Comparison of ENCODE assay signal across 10 cellular contexts in the genomic region with DNA sequence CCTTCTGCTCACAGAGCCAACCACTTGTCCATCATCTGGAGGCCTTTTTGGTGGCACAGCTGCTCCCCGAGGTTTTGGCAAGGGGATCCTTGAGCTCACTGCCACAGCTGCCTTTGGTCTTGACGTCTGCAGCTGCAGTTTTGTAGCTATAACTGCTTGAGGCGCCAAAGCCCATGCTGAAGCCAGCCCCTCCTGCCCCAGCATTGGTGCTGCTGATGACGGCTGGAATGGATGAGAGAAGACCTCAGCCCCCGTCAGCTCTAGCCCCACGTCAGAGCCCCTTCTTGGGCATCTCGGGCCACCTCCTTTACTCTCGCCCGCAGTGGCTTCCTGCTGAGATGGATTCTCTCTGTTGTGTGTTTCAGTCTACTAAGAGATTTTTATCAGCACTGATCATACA. TPM values are rescaled to one million over a fixed set of nuclear protein-coding genes. Genes with fewer than 3 reads are reported as not detected.
DNase-seq lines count a peak whose midpoint lies in the region; ATAC-seq, FAIRE-seq and TF ChIP-seq lines count a peak whose summit lies in the region.
"Had no signal": no experiment of that assay in that cellular context is flagged by ENCODE, and none has a peak within 500 bp of the region (broad histone marks: within the 10 kb centered on the region; RNA-seq: fewer than 3 reads in every experiment).

No MANE protein-coding gene starts in this region.

- no peak for FAIRE-seq in GM12892 (lab: Jason Lieb, UNC)

- H3K27me3 Mint-ChIP-seq in activated CD8-positive, alpha-beta T cell treated with anti-CD3 and anti-CD28 coated beads, Interleukin-2, amount 10 ng/mL, durations not matched to agents 7 days and 5 days (ENCODE audit: low read depth) = peaks cover 2% of the 10 kb centered on the region
- peaks cover 5% of the 10 kb centered on the region for H3K27me3 Mint-ChIP-seq in activated naive CD8-positive, alpha-beta T cell treated with anti-CD3 and anti-CD28 coated beads, Interleukin-2, amount 10 ng/mL, durations not matched to agents 7 days and 5 days

- peaks cover 36% of the 10 kb centered on the region for H3K4me1 Mint-ChIP-seq in activated CD8-positive, alpha-beta T cell treated with anti-CD3 and anti-CD28 coated beads, Interleukin-2, amount 10 ng/mL, durations not matched to agents 7 days and 5 days (ENCODE audit: low read depth)
- peaks cover 27% of the 10 kb centered on the region for H3K4me1 Mint-ChIP-seq in activated naive CD8-positive, alpha-beta T cell treated with anti-CD3 and anti-CD28 coated beads, Interleukin-2, amount 10 ng/mL, durations not matched to agents 7 days and 5 days

- H3K4me3 Mint-ChIP-seq in activated CD8-positive, alpha-beta T cell treated with anti-CD3 and anti-CD28 coated beads, Interleukin-2, amount 10 ng/mL, durations not matched to agents 7 days and 5 days = no peak overlapping the region
- H3K4me3 Mint-ChIP-seq in activated naive CD8-positive, alpha-beta T cell treated with anti-CD3 and anti-CD28 coated beads, Interleukin-2, amount 10 ng/mL, durations not matched to agents 7 days and 5 days = peak overlapping the region; percentile 42

- POLR2A ChIA-PET in activated CD8-positive, alpha-beta T cell treated with anti-CD3 and anti-CD28 coated beads, Interleukin-2, amount 10 ng/mL, durations not matched to agents 7 days and 5 days (lab: Charles Lee) = interaction anchor here (0.9 kb wide), 2 partner anchors 121 to 288 kb away, joined by 3 read pairs; no protein-coding TSS in a partner anchor
- POLR2A ChIA-PET in activated naive CD8-positive, alpha-beta T cell treated with anti-CD3 and anti-CD28 coated beads, Interleukin-2, amount 10 ng/mL, durations not matched to agents 7 days and 5 days (lab: Charles Lee) = interaction anchor here (1.0 to 1.6 kb wide), 3 partner anchors 250 to 294 kb away, joined by 3 to 5 read pairs (median 4); no protein-coding TSS in a partner anchor

- DNase-seq in NCI-H1694 treated with DMSO at 0.1 percent for 48 hours (lab: John Stamatoyannopoulos, UW) (peak; percentile 26), GM12892 (ENCODE audit: insufficient read length) (no peak)
- peak; percentile 74 for DNase-seq in activated CD8-positive, alpha-beta T cell treated with anti-CD3 and anti-CD28 coated beads, Interleukin-2, amount 10 ng/mL, durations not matched to agents 7 days and 5 days
- peak; percentile 60 for DNase-seq in activated naive CD8-positive, alpha-beta T cell treated with anti-CD3 and anti-CD28 coated beads, Interleukin-2, amount 10 ng/mL, durations not matched to agents 7 days and 5 days
- peak; percentile 45 for DNase-seq in stimulated activated CD8-positive, alpha-beta memory T cell treated with anti-CD3 and anti-CD28 coated beads, Interleukin-12 subunit alpha, Interleukin-12 subunit beta, amount 100 ng/mL, for 1 hour (ENCODE audit: low read depth)
- DNase-seq: body of pancreas, NCI-H2107 had no signal

- CTCF ChIA-PET in activated CD8-positive, alpha-beta T cell treated with anti-CD3 and anti-CD28 coated beads, Interleukin-2, amount 10 ng/mL, durations not matched to agents 7 days and 5 days (lab: Charles Lee) = interaction anchor here (0.7 to 20.3 kb wide), 39 partner anchors 9 to 394 kb away, joined by 3 to 736 read pairs (median 4); partner anchors contain the start of genes KRT1 and KRT74

- TF ChIP-seq POLR2A in GM12892 (IDR thresholded peaks at IDR 0.05; ENCODE audit: low read depth, low read length) = no peak

- H3K36me3 Mint-ChIP-seq in activated CD8-positive, alpha-beta T cell treated with anti-CD3 and anti-CD28 coated beads, Interleukin-2, amount 10 ng/mL, durations not matched to agents 7 days and 5 days (ENCODE audit: low read depth) = no peaks in the 10 kb centered on the region
- H3K36me3 Mint-ChIP-seq in activated naive CD8-positive, alpha-beta T cell treated with anti-CD3 and anti-CD28 coated beads, Interleukin-2, amount 10 ng/mL, durations not matched to agents 7 days and 5 days = no peaks in the 10 kb centered on the region

- H3K27ac Mint-ChIP-seq in activated CD8-positive, alpha-beta T cell treated with anti-CD3 and anti-CD28 coated beads, Interleukin-2, amount 10 ng/mL, durations not matched to agents 7 days and 5 days = peak overlapping the region; percentile 50
- H3K27ac Mint-ChIP-seq in activated naive CD8-positive, alpha-beta T cell treated with anti-CD3 and anti-CD28 coated beads, Interleukin-2, amount 10 ng/mL, durations not matched to agents 7 days and 5 days = peak overlapping the region; percentile 46

- ATAC-seq in activated CD8-positive, alpha-beta T cell treated with anti-CD3 and anti-CD28 coated beads, Interleukin-2, amount 10 ng/mL, durations not matched to agents 7 days and 5 days = peak; percentile 81
- ATAC-seq in activated naive CD8-positive, alpha-beta T cell treated with anti-CD3 and anti-CD28 coated beads, Interleukin-2, amount 10 ng/mL, durations not matched to agents 7 days and 5 days (ENCODE audit: low read depth) = peak; percentile 88
- ATAC-seq in GM19452 (IDR thresholded peaks at IDR 0.05; ENCODE audit: unreplicated experiment) (no peak), GM21423 (IDR thresholded peaks at IDR 0.05; ENCODE audit: unreplicated experiment) (no peak), GM21717 (IDR thresholded peaks at IDR 0.05; ENCODE audit: unreplicated experiment) (no peak)
- ATAC-seq: body of pancreas had no signal

- no peaks in the 10 kb centered on the region for H3K9me3 Mint-ChIP-seq in activated CD8-positive, alpha-beta T cell treated with anti-CD3 and anti-CD28 coated beads, Interleukin-2, amount 10 ng/mL, durations not matched to agents 7 days and 5 days (ENCODE audit: insufficient read depth)
- no peaks in the 10 kb centered on the region for H3K9me3 Mint-ChIP-seq in activated naive CD8-positive, alpha-beta T cell treated with anti-CD3 and anti-CD28 coated beads, Interleukin-2, amount 10 ng/mL, durations not matched to agents 7 days and 5 days

RNA-seq across cellular contexts. Expression of gene KRT74, which starts 12.3 kb away (rescaled TPM):
- total RNA-seq in activated CD8-positive, alpha-beta T cell treated with anti-CD3 and anti-CD28 coated beads, Interleukin-2, amount 10 ng/mL, durations not matched to agents 7 days and 5 days = not detected
- total RNA-seq in activated naive CD8-positive, alpha-beta T cell treated with anti-CD3 and anti-CD28 coated beads, Interleukin-2, amount 10 ng/mL, durations not matched to agents 7 days and 5 days = not detected
- polyA plus RNA-seq in GM12892 (2012; ENCODE audit: missing spikeins) = 0.08 TPM
- total RNA-seq: body of pancreas had no signal

RNA-seq across cellular contexts. Expression of gene KRT72, which starts 15.3 kb away (rescaled TPM):
- under 1 TPM; 0.40 to 0.44 TPM for total RNA-seq in activated CD8-positive, alpha-beta T cell treated with anti-CD3 and anti-CD28 coated beads, Interleukin-2, amount 10 ng/mL, durations not matched to agents 7 days and 5 days
- total RNA-seq in activated naive CD8-positive, alpha-beta T cell treated with anti-CD3 and anti-CD28 coated beads, Interleukin-2, amount 10 ng/mL, durations not matched to agents 7 days and 5 days = under 1 TPM; 0.65 to 0.67 TPM
- not detected for polyA plus RNA-seq in GM12892 (2012; ENCODE audit: missing spikeins)
- total RNA-seq: body of pancreas had no signal

RNA-seq across cellular contexts. Expression of gene KRT73, which starts 32.4 kb away (rescaled TPM):
- under 1 TPM; 0.45 to 0.91 TPM for total RNA-seq in activated CD8-positive, alpha-beta T cell treated with anti-CD3 and anti-CD28 coated beads, Interleukin-2, amount 10 ng/mL, durations not matched to agents 7 days and 5 days
- under 1 TPM; 0.42 to 0.60 TPM for total RNA-seq in activated naive CD8-positive, alpha-beta T cell treated with anti-CD3 and anti-CD28 coated beads, Interleukin-2, amount 10 ng/mL, durations not matched to agents 7 days and 5 days
- not detected for polyA plus RNA-seq in GM12892 (2012; ENCODE audit: missing spikeins)

RNA-seq across cellular contexts. Expression of gene KRT71, which starts 33.0 kb away (rescaled TPM):
- not detected for total RNA-seq in activated CD8-positive, alpha-beta T cell treated with anti-CD3 and anti-CD28 coated beads, Interleukin-2, amount 10 ng/mL, durations not matched to agents 7 days and 5 days
- total RNA-seq in activated naive CD8-positive, alpha-beta T cell treated with anti-CD3 and anti-CD28 coated beads, Interleukin-2, amount 10 ng/mL, durations not matched to agents 7 days and 5 days = not detected
- polyA plus RNA-seq in GM12892 (2012; ENCODE audit: missing spikeins) = not detected
- total RNA-seq: body of pancreas had no signal

Comparison
In these comparisons a context has a peak if more than half of its experiments do, and no peak if none do; other contexts are left out.
1. ATAC-seq: peak in activated CD8-positive, alpha-beta T cell treated with anti-CD3 and anti-CD28 coated beads, Interleukin-2, amount 10 ng/mL, durations not matched to agents 7 days and 5 days (single experiment) and activated naive CD8-positive, alpha-beta T cell treated with anti-CD3 and anti-CD28 coated beads, Interleukin-2, amount 10 ng/mL, durations not matched to agents 7 days and 5 days (single experiment); none in GM19452 (single experiment), GM21423 (single experiment) and GM21717 (single experiment).